In genomic region chr17:28722413-28723158, GRCh38 we compare ENCODE assay signal across 10 cellular contexts. TPM values are rescaled to one million over a fixed set of nuclear protein-coding genes. Genes with fewer than 3 reads are reported as not detected.
DNase-seq lines count a peak whose midpoint lies in the region; ATAC-seq and TF ChIP-seq lines count a peak whose summit lies in the region.
"Had no signal": no experiment of that assay in that cellular context is flagged by ENCODE, and none has a peak within 500 bp of the region (broad histone marks: within the 10 kb centered on the region; RNA-seq: fewer than 3 reads in every experiment).

No MANE protein-coding gene starts in this region.

- peak overlapping the region; percentile 91 for H3K4me3 Mint-ChIP-seq in activated naive CD4-positive, alpha-beta T cell treated with anti-CD3 and anti-CD28 coated beads for 36 hours
- peak overlapping the region; percentile 99 for H3K4me3 Mint-ChIP-seq in stimulated activated effector memory CD8-positive, alpha-beta T cell treated with anti-CD3 and anti-CD28 coated beads, Interleukin-12 subunit alpha, Interleukin-12 subunit beta, amount 100 ng/mL, for 72 hours

- peak overlapping the region; percentile 75 for H3K27ac Mint-ChIP-seq in activated naive CD4-positive, alpha-beta T cell treated with anti-CD3 and anti-CD28 coated beads for 36 hours
- peak overlapping the region; percentile 100 for H3K27ac Mint-ChIP-seq in stimulated activated effector memory CD8-positive, alpha-beta T cell treated with anti-CD3 and anti-CD28 coated beads, Interleukin-12 subunit alpha, Interleukin-12 subunit beta, amount 100 ng/mL, for 72 hours

- no peak for ATAC-seq in Panc1
- ATAC-seq in stimulated activated effector memory CD8-positive, alpha-beta T cell treated with anti-CD3 and anti-CD28 coated beads, Interleukin-12 subunit alpha, Interleukin-12 subunit beta, amount 100 ng/mL, for 72 hours: no peak
- no peak for ATAC-seq in HG02840 (IDR thresholded peaks at IDR 0.05; ENCODE audit: low FRiP score, unreplicated experiment)

- peaks cover 53% of the 10 kb centered on the region for H3K4me1 Mint-ChIP-seq in activated naive CD4-positive, alpha-beta T cell treated with anti-CD3 and anti-CD28 coated beads for 36 hours (ENCODE audit: low read depth)
- H3K4me1 Mint-ChIP-seq in stimulated activated effector memory CD8-positive, alpha-beta T cell treated with anti-CD3 and anti-CD28 coated beads, Interleukin-12 subunit alpha, Interleukin-12 subunit beta, amount 100 ng/mL, for 72 hours: peaks cover 75% of the 10 kb centered on the region

- no TSS peak for BruUV-seq in Panc1 (replicated peaks; lab: Mats Ljungman, UMichigan)

- WGBS in esophagus, 2 donors: 57 to 66% methylated on average over 7 of the region's 7 CpGs
- WGBS in thyroid gland, 2 donors: 68 to 71% methylated on average over 7 of the region's 7 CpGs

- DNase-seq in activated naive CD4-positive, alpha-beta T cell treated with anti-CD3 and anti-CD28 coated beads for 36 hours: no peak
- no peak for DNase-seq in activated naive CD4-positive, alpha-beta T cell (lab: John Stamatoyannopoulos, UW)
- no peak for DNase-seq in Panc1 (ENCODE audit: low read depth, low spot score)
- no peak for DNase-seq in stimulated activated effector memory CD8-positive, alpha-beta T cell treated with anti-CD3 and anti-CD28 coated beads, Interleukin-12 subunit alpha, Interleukin-12 subunit beta, amount 100 ng/mL, for 72 hours (ENCODE audit: low spot score in 2 of 2)
- DNase-seq in DMS 273 treated with DMSO at 0.1 percent for 48 hours (lab: John Stamatoyannopoulos, UW): no peak
- DNase-seq in thyroid gland: no peak
- DNase-seq: dermis blood vessel endothelial cell, immature natural killer cell had no signal

- no peaks in the 10 kb centered on the region for H3K9me3 ChIP-seq in Panc1 (ENCODE audit: control insufficient read depth, insufficient read depth, low read depth, low read length)
- no peaks in the 10 kb centered on the region for H3K9me3 ChIP-seq in esophagus (ENCODE audit: control insufficient read depth in 2 of 2, insufficient read depth in 1 of 2, low read depth in 1 of 2, low read length in 1 of 2)
- no peaks in the 10 kb centered on the region for H3K9me3 ChIP-seq in thyroid gland

- TF ChIP-seq CTCF in Panc1 (IDR thresholded peaks at IDR 0.05): no peak
- no peak for TF ChIP-seq CTCF in thyroid gland (IDR thresholded peaks at IDR 0.05)

- peaks cover 30% of the 10 kb centered on the region for H3K36me3 ChIP-seq in Panc1 (ENCODE audit: control insufficient read depth, insufficient read depth, low read length)
- peaks cover 0 to 17% of the 10 kb centered on the region in 2 donors for H3K36me3 ChIP-seq in esophagus (ENCODE audit: control insufficient read depth in 2 of 2, insufficient read depth in 2 of 2, low read length in 1 of 2)
- peaks cover 33 to 36% of the 10 kb centered on the region in 2 donors for H3K36me3 ChIP-seq in thyroid gland

- intact Hi-C loops in activated naive CD4-positive, alpha-beta T cell treated with anti-CD3 and anti-CD28 coated beads for 36 hours (cut with micrococcal nuclease): loop anchor here (10.0 kb wide), 1 partner anchor 842 kb away; the partner anchor contains the start of genes ABHD15 and TP53I13
- intact Hi-C loops in Panc1 (cut with micrococcal nuclease; ENCODE audit: unreplicated experiment): loop anchor here (10.0 kb wide), 1 partner anchor 182 kb away; the partner anchor contains the start of gene DHRS13
- intact Hi-C loops in thyroid gland (cut with DNase I): no loop called here

- peak overlapping the region; percentile 99 for H3K27ac ChIP-seq in Panc1 (ENCODE audit: low read length)
- H3K27ac ChIP-seq in esophagus (ENCODE audit: low read depth in 2 of 2, low read length in 1 of 2): peak overlapping the region; percentile 43 to 73
- no peak overlapping the region for H3K27ac ChIP-seq in thyroid gland

- peaks cover 58% of the 10 kb centered on the region for H3K36me3 Mint-ChIP-seq in activated naive CD4-positive, alpha-beta T cell treated with anti-CD3 and anti-CD28 coated beads for 36 hours (ENCODE audit: low read depth)
- H3K36me3 Mint-ChIP-seq in stimulated activated effector memory CD8-positive, alpha-beta T cell treated with anti-CD3 and anti-CD28 coated beads, Interleukin-12 subunit alpha, Interleukin-12 subunit beta, amount 100 ng/mL, for 72 hours: peaks cover 83% of the 10 kb centered on the region

- no peak for TF ChIP-seq POLR2A in thyroid gland (IDR thresholded peaks at IDR 0.05)

- CTCF ChIA-PET in activated naive CD4-positive, alpha-beta T cell treated with anti-CD3 and anti-CD28 coated beads for 36 hours (lab: Charles Lee): interaction anchor here (0.6 to 7.2 kb wide), 3 partner anchors 26 to 231 kb away, joined by 4 to 353 read pairs (median 5); partner anchors contain the start of gene TRAF4
- CTCF ChIA-PET in Panc1 (lab: Charles Lee): interaction anchor here (0.7 kb wide), 1 partner anchor 236 kb away, joined by 5 read pairs; no protein-coding TSS in a partner anchor

- H3K9me3 Mint-ChIP-seq in activated naive CD4-positive, alpha-beta T cell treated with anti-CD3 and anti-CD28 coated beads for 36 hours: no peaks in the 10 kb centered on the region
- H3K9me3 Mint-ChIP-seq in stimulated activated effector memory CD8-positive, alpha-beta T cell treated with anti-CD3 and anti-CD28 coated beads, Interleukin-12 subunit alpha, Interleukin-12 subunit beta, amount 100 ng/mL, for 72 hours: no peaks in the 10 kb centered on the region
- H3K9me3 Mint-ChIP-seq: immature natural killer cell had no signal

- POLR2A ChIA-PET in Panc1 (lab: Charles Lee): interaction anchor here (0.6 to 1.5 kb wide), 2 partner anchors 11 to 166 kb away, joined by 4 to 7 read pairs; partner anchors contain the start of gene PROCA1

- H3K4me1 ChIP-seq in Panc1 (ENCODE audit: control insufficient read depth, insufficient read depth, low read length) (peaks cover 43% of the 10 kb centered on the region), esophagus (ENCODE audit: control insufficient read depth in 2 of 2, insufficient read depth in 2 of 2, low read length in 1 of 2) (peaks cover 0 to 19% of the 10 kb centered on the region in 2 donors), thyroid gland (peaks cover 36 to 39% of the 10 kb centered on the region in 2 donors)

- in situ Hi-C loops in Panc1 (cut with HindIII; ENCODE audit: low pct_unique_long_range_greater_than_20kb, low sequenced_read_pairs): no loop called here

- peaks cover 7% of the 10 kb centered on the region for H3K27me3 Mint-ChIP-seq in activated naive CD4-positive, alpha-beta T cell treated with anti-CD3 and anti-CD28 coated beads for 36 hours (ENCODE audit: low read depth)

- H3K4me3 ChIP-seq in Panc1 (ENCODE audit: low read depth in 2 of 2, low read length in 2 of 2): peak overlapping the region; percentile 58 to 88
- no peak overlapping the region for H3K4me3 ChIP-seq in esophagus (ENCODE audit: low read depth in 1 of 2, low read length in 2 of 2)
- no peak overlapping the region for H3K4me3 ChIP-seq in thyroid gland (replicated peaks in 1 of 3)

- no peaks in the 10 kb centered on the region for H3K27me3 ChIP-seq in Panc1 (ENCODE audit: control insufficient read depth, insufficient read depth, low read length)
- H3K27me3 ChIP-seq in esophagus (ENCODE audit: control insufficient read depth in 1 of 2, insufficient read depth in 2 of 2, low read length in 2 of 2): no peaks in the 10 kb centered on the region
- no peaks in the 10 kb centered on the region for H3K27me3 ChIP-seq in thyroid gland

RNA-seq across cellular contexts. Expression of gene RPL23A, which starts 2.8 kb away (rescaled TPM):
- total RNA-seq in activated naive CD4-positive, alpha-beta T cell treated with anti-CD3 and anti-CD28 coated beads for 36 hours: 1,000 to 10,000 TPM; 2,756 to 2,921 TPM
- total RNA-seq in Panc1 (2021; ENCODE audit: unreplicated experiment): 1,475 TPM
- polyA plus RNA-seq in Panc1 (2012; ENCODE audit: insufficient read length): 1,113 TPM
- 1,000 to 10,000 TPM in 1 of 2 donors, 100 to 1,000 TPM in 1; 745 to 1,436 TPM for polyA plus RNA-seq in esophagus
- 100 to 1,000 TPM; 181 to 750 (median 443) TPM for total RNA-seq in thyroid gland

RNA-seq across cellular contexts. Expression of gene TLCD1, which starts 3.4 kb away (rescaled TPM):
- 1 to 10 TPM; 4.0 to 4.6 TPM for total RNA-seq in activated naive CD4-positive, alpha-beta T cell treated with anti-CD3 and anti-CD28 coated beads for 36 hours
- total RNA-seq in Panc1 (2021; ENCODE audit: unreplicated experiment) (55.7 TPM), thyroid gland (10 to 100 TPM in 1 of 4 donors, 1 to 10 TPM in 3; 1.6 to 21.4 (median 5.1) TPM)
- 52.2 TPM for polyA plus RNA-seq in Panc1 (2012; ENCODE audit: insufficient read length)
- 10 to 100 TPM; 12.5 to 16.9 TPM for polyA plus RNA-seq in esophagus
- polyA plus RNA-seq: immature natural killer cell had no signal

RNA-seq across cellular contexts. Expression of gene RAB34, which starts 4.9 kb away (rescaled TPM):
- 10 to 100 TPM; 10.2 to 12.3 TPM for total RNA-seq in activated naive CD4-positive, alpha-beta T cell treated with anti-CD3 and anti-CD28 coated beads for 36 hours
- total RNA-seq in Panc1 (2021; ENCODE audit: unreplicated experiment) (284 TPM), thyroid gland (100 to 1,000 TPM; 136 to 186 (median 159) TPM)
- polyA plus RNA-seq in Panc1 (2012; ENCODE audit: insufficient read length): 260 TPM
- polyA plus RNA-seq in esophagus: 10 to 100 TPM; 31.5 to 42.2 TPM

RNA-seq across cellular contexts. Expression of gene NEK8, which starts 6.0 kb away (rescaled TPM):
- 1 to 10 TPM; 3.1 to 3.2 TPM for total RNA-seq in activated naive CD4-positive, alpha-beta T cell treated with anti-CD3 and anti-CD28 coated beads for 36 hours
- total RNA-seq in Panc1 (2021; ENCODE audit: unreplicated experiment) (11.9 TPM), thyroid gland (10 to 100 TPM in 1 of 4 donors, 1 to 10 TPM in 3; 3.9 to 14.0 (median 8.1) TPM)
- polyA plus RNA-seq in Panc1 (2012; ENCODE audit: insufficient read length): 9.1 TPM
- 1 to 10 TPM; 2.6 to 5.3 TPM for polyA plus RNA-seq in esophagus

RNA-seq across cellular contexts. Expression of gene PROCA1, which starts 10.9 kb away (rescaled TPM):
- 1 to 10 TPM; 2.1 to 3.1 TPM for total RNA-seq in activated naive CD4-positive, alpha-beta T cell treated with anti-CD3 and anti-CD28 coated beads for 36 hours
- total RNA-seq in Panc1 (2021; ENCODE audit: unreplicated experiment): 4.9 TPM
- polyA plus RNA-seq in Panc1 (2012; ENCODE audit: insufficient read length): 3.6 TPM
- polyA plus RNA-seq in esophagus: 1 to 10 TPM in 1 of 2 donors, under 1 TPM in 1; 0.59 to 2.0 TPM
- 1 to 10 TPM in 2 of 4 donors, under 1 TPM in 1, not detected in 1; 0.46 to 4.3 (median 1.1) TPM for total RNA-seq in thyroid gland

Comparison
In these comparisons a context has a peak if more than half of its experiments do, and no peak if none do; other contexts are left out.
1. H3K27ac ChIP-seq: peak in Panc1 (single experiment) and esophagus (2 of 2); none in thyroid gland (0 of 3).
2. H3K4me3 ChIP-seq: peak in Panc1 (2 of 2); none in esophagus (0 of 2) and thyroid gland (0 of 3).
3. RNA of gene RAB34, which starts 4.9 kb away (total RNA-seq): 284 TPM in Panc1 (single experiment) and 136 to 186 TPM in thyroid gland; 10.2 to 12.3 TPM in activated naive CD4-positive, alpha-beta T cell treated with anti-CD3 and anti-CD28 coated beads for 36 hours; every median in the first group is over 10 times any median in the second.